In the genomic region with DNA sequence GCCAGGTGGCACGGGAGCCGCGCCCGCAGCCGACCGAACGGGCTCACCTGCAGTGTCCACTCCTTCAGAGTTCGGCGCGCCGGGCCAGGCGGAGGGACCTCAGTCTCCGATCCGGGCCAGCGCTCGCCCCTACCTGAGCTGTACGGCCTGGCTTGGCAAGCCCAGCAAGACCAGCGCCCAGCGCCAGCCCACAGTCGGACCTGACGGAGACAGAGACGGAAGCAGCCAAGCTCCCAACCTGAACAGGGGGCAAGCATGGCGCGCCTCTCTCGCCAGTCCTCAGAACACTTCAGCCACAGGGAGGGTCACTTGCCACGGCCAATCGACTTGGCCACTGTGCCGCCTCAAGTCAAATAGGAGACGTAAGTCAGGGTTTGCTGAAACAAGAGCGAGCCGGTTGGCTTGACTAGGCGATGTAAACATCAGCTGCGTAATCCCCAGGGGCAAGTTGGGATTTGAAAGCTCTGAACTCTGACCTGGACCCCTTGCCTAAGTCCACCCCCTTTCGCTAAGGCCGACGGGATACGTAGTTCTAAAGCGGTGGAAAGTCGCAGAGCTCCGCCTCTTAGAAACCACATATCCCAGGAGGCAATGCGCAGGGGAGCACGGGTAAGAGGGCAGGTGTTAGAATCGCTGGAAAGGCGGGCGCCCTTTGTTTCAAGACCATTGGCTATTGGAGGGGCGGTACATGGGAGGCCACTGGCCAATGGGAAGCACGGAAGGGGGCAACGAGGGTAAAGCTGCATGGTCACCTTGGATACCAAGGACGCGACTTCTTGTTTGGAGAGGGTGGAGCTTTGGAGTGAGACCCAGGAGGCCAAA, we compare ENCODE assay signal across 8 cellular contexts. TPM values are rescaled to one million over a fixed set of nuclear protein-coding genes. Genes with fewer than 3 reads are reported as not detected.
DNase-seq lines count a peak whose midpoint lies in the region; ATAC-seq and TF ChIP-seq lines count a peak whose summit lies in the region.
"Not testable (repeated sequence)": the region's sequence is repeated elsewhere in the genome, so short reads cannot be mapped to it uniquely, and the experiment has no call there.

A gene with protein sequence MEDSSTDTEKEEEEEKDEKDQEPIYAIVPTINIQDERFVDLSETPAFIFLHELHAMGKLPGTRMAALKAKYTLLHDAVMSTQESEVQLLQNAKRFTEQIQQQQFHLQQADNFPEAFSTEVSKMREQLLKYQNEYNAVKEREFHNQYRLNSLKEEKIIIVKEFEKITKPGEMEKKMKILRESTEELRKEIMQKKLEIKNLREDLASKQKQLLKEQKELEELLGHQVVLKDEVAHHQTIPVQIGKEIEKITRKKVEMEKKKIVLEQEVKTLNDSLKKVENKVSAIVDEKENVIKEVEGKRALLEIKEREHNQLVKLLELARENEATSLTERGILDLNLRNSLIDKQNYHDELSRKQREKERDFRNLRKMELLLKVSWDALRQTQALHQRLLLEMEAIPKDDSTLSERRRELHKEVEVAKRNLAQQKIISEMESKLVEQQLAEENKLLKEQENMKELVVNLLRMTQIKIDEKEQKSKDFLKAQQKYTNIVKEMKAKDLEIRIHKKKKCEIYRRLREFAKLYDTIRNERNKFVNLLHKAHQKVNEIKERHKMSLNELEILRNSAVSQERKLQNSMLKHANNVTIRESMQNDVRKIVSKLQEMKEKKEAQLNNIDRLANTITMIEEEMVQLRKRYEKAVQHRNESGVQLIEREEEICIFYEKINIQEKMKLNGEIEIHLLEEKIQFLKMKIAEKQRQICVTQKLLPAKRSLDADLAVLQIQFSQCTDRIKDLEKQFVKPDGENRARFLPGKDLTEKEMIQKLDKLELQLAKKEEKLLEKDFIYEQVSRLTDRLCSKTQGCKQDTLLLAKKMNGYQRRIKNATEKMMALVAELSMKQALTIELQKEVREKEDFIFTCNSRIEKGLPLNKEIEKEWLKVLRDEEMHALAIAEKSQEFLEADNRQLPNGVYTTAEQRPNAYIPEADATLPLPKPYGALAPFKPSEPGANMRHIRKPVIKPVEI (plus strand): TSS at position 756 of the 822 bp plus-strand sequence. CDS start 45,054 bp downstream, outside the sequence.

- peaks cover 5 to 26% (median 8%) of the 10 kb centered on the region in 6 donors for H3K4me1 ChIP-seq in spleen

- H3K27ac ChIP-seq in spleen = peak within 1 kb of the TSS in 6 of 8 donors; percentile 71 to 85 (median 78)

- TF ChIP-seq POLR2A in spleen (IDR thresholded peaks at IDR 0.05) = peak in 1 of 3 donors; percentile 74

- H3K36me3 ChIP-seq in spleen = not testable (repeated sequence)

- not testable (repeated sequence) for TF ChIP-seq CTCF in AG09319 (IDR thresholded peaks at IDR 0.05; ENCODE audit: low read depth, low read length); spleen (IDR thresholded peaks at IDR 0.05 in 8 of 11, conservative IDR thresholded peaks at IDR 0.05 in 3 of 11)

- not testable (repeated sequence) for H3K27me3 ChIP-seq in spleen (replicated peaks in 1 of 7)

- 0 to 1% (median 1%) methylated on average over 26 to 50 of the region's 50 CpGs for WGBS in spleen, 5 donors

- ATAC-seq in GM19043 (IDR thresholded peaks at IDR 0.05; ENCODE audit: low read depth, unreplicated experiment) = peak; percentile 99
- peak; percentile 96 for ATAC-seq in HG03378 (IDR thresholded peaks at IDR 0.05; ENCODE audit: unreplicated experiment)

- peak within 1 kb of the TSS; percentile 62 to 91 (median 73) for H3K4me3 ChIP-seq in spleen

- intact Hi-C loops in spleen (cut with DNase I; ENCODE audit: low total_unique reads) = loop anchor here (10.0 kb wide), 2 partner anchors 123 to 213 kb away; no protein-coding TSS in a partner anchor

- peak; percentile 93 for DNase-seq in AG09319 (ENCODE audit: extremely low read depth, low read depth)
- DNase-seq in NCI-H446 (lab: John Stamatoyannopoulos, UW) = peak; percentile 86 to 91
- peak; percentile 94 for DNase-seq in activated CD4-positive, CD25-positive, alpha-beta regulatory T cell treated with anti-CD3 and anti-CD28 coated beads, Interleukin-2, amount 50 U/mL, for 16 hours (ENCODE audit: low read depth, low spot score)
- DNase-seq in cerebellar cortex (ENCODE audit: low spot score) = peak; percentile 100
- peak; percentile 99 for DNase-seq in iris pigment epithelial cell (ENCODE audit: low read depth)
- peak; percentile 96 for DNase-seq in spleen

- H3K9me3 ChIP-seq in spleen = not testable (repeated sequence)

RNA-seq across cellular contexts. Expression of the gene that starts here (rescaled TPM):
- 10 to 100 TPM in 6 of 7 donors, 1 to 10 TPM in 1; 8.9 to 21.3 (median 12.4) TPM for total RNA-seq in spleen
- polyA plus RNA-seq in spleen = 1 to 10 TPM; 4.1 to 7.5 (median 5.7) TPM

Comparison
In these comparisons a context has a peak if more than half of its experiments do, and no peak if none do; other contexts are left out.
1. Peak in every context shown above with its lines: DNase-seq, ATAC-seq, H3K4me3 ChIP-seq and H3K27ac ChIP-seq.